In the genomic region with DNA sequence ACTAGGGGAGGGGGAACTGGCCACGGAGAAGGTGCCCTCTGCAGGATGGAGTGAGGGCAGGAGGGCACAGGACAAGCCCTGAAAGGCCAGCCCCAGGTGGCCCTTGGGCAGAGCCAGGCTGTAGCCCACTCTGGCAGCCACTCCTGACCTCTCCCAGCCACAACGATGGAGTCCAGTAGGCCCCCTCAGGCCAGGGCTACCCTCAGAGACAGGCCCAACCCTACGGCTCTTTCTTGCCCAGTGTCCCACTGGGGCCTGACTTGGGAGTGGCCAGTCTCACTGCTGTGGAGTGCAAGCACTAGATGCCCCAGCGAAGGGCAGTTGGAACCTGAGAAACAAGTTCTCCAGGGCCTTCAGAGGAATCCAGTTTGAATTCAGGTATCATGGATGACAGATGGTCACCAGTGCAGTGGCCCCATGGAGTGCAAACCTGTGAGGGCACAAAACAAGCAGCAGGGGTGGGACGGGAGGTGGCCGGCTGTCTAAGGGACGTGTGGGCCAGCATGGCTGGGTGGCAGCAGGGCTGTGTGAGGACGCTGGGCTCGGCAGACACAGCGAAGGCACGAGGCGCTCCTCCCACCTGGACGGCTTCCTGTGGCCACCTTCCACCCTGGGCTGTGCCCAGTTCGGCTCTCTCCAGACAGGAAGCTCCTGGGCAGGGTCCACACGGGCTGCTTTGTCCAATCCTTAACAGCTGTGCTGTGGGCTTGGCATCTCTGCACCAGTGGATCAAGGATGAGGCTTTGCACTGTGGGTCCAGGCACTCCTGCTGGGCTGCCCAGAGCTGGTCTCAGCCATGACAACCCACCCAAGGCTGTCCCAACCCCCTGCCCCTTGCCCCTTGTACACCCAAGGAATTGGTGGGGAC, we compare ENCODE assay signal across 23 cellular contexts.
DNase-seq lines count a peak whose midpoint lies in the region; ATAC-seq and TF ChIP-seq lines count a peak whose summit lies in the region.
"Had no signal": no experiment of that assay in that cellular context is flagged by ENCODE, and none has a peak within 500 bp of the region (broad histone marks: within the 10 kb centered on the region; RNA-seq: fewer than 3 reads in every experiment).

No MANE protein-coding gene starts in this region.

- H3K23me2 ChIP-seq in H9 (ENCODE audit: insufficient read length, low read depth, low read length, poor library complexity, severe bottlenecking) = no peaks in the 10 kb centered on the region

- no peak overlapping the region for H3K18ac ChIP-seq in H9 (ENCODE audit: insufficient read length, low read depth, low read length)

- H2AFZ ChIP-seq in H9 (ENCODE audit: low read length) = no peak overlapping the region
- H2AFZ ChIP-seq: hepatocyte, parathyroid adenoma had no signal

- H3K14ac ChIP-seq in H9 (ENCODE audit: insufficient read depth, low read length) = no peak overlapping the region

- no peak overlapping the region for H2BK15ac ChIP-seq in H9 (ENCODE audit: low read depth, low read length)

- H3K4me1 ChIP-seq in H9 (ENCODE audit: insufficient read depth, low read length) (no peaks in the 10 kb centered on the region; the same call in 1 of the 2 replicates), sigmoid colon (peaks cover 0 to 21% (median 15%) of the 10 kb centered on the region in 4 donors), A673 (ENCODE audit: insufficient read depth, low read length, poor library complexity, severe bottlenecking) (no peaks in the 10 kb centered on the region)

- no CpG with 5 or more reads among the region's 15 CpGs for WGBS in H9 (ENCODE audit: extremely low coverage, insufficient read length, low lambda C conversion rate)
- WGBS in sigmoid colon, 2 donors = 82 to 88% methylated on average over 15 of the region's 15 CpGs

- no peaks in the 10 kb centered on the region for H4K20me1 ChIP-seq in H9 (ENCODE audit: control insufficient read depth, insufficient read depth, insufficient read length)

- no peak overlapping the region for H4K5ac ChIP-seq in H9 (ENCODE audit: insufficient read length, low read depth, low read length)

- H3K27ac Mint-ChIP-seq in H9 = no peak overlapping the region; a peak in 1 of 7 replicates
- no peak overlapping the region for H3K27ac Mint-ChIP-seq in stimulated activated effector memory CD8-positive, alpha-beta T cell treated with anti-CD3 and anti-CD28 coated beads, Interleukin-12 subunit alpha, Interleukin-12 subunit beta, amount 100 ng/mL, for 72 hours
- H3K27ac Mint-ChIP-seq: activated naive CD8-positive, alpha-beta T cell treated with anti-CD3 and anti-CD28 coated beads, Interleukin-2, amount 50 U/mL, for 24 hours; T-helper 1 cell treated with Interleukin-12 subunit alpha and Interleukin-12 subunit beta and Interleukin-4 antibody, amounts not matched to agents 30 μg/mL and 1 μg/mL, for 36 hours had no signal

- no peak overlapping the region for H2BK5ac ChIP-seq in H9 (ENCODE audit: insufficient read length, low read length)

- H4K91ac ChIP-seq in H9 (ENCODE audit: insufficient read length, low read depth, low read length) = no peak overlapping the region

- H3K4me3 ChIP-seq in sigmoid colon (no peak overlapping the region), A673 (ENCODE audit: low read depth, low read length, poor library complexity, severe bottlenecking) (no peak overlapping the region)
- H3K4me3 ChIP-seq: A549, hepatocyte had no signal

- no peak for TF ChIP-seq POLR2A in sigmoid colon (IDR thresholded peaks at IDR 0.05)

- no peak overlapping the region for H3K23ac ChIP-seq in H9 (ENCODE audit: insufficient read length, low read depth, low read length)

- no peak overlapping the region for H3K56ac ChIP-seq in H9 (ENCODE audit: insufficient read length, low read depth, low read length)

- H3K79me2 ChIP-seq in H9 (ENCODE audit: insufficient read depth, low read length) = no peaks in the 10 kb centered on the region
- H3K79me2 ChIP-seq: hepatocyte, parathyroid adenoma had no signal

- H3K9me3 ChIP-seq in H9 (ENCODE audit: control insufficient read depth, low read depth, low read length) (no peaks in the 10 kb centered on the region), sigmoid colon (no peaks in the 10 kb centered on the region), A673 (ENCODE audit: low read depth, low read length, poor library complexity, severe bottlenecking) (no peaks in the 10 kb centered on the region)
- H3K9me3 ChIP-seq: A549 had no signal

- H3K36me3 Mint-ChIP-seq in H9 (ENCODE audit: insufficient read depth in 1 of 3, low read depth in 3 of 3) = no peaks in the 10 kb centered on the region
- peaks cover 10% of the 10 kb centered on the region for H3K36me3 Mint-ChIP-seq in stimulated activated effector memory CD8-positive, alpha-beta T cell treated with anti-CD3 and anti-CD28 coated beads, Interleukin-12 subunit alpha, Interleukin-12 subunit beta, amount 100 ng/mL, for 72 hours

- H3K27me3 ChIP-seq in H9 (ENCODE audit: insufficient read depth, low read length) (no peaks in the 10 kb centered on the region), sigmoid colon (no peaks in the 10 kb centered on the region), A673 (replicated peaks; ENCODE audit: insufficient read depth, low read depth, low read length, poor library complexity) (no peaks in the 10 kb centered on the region)
- H3K27me3 ChIP-seq: hepatocyte had no signal

- no TSS peak for BruUV-seq in A673 (replicated peaks; lab: Mats Ljungman, UMichigan)

- no peak for ATAC-seq in stimulated activated effector memory CD8-positive, alpha-beta T cell treated with anti-CD3 and anti-CD28 coated beads, Interleukin-12 subunit alpha, Interleukin-12 subunit beta, amount 100 ng/mL, for 72 hours
- ATAC-seq: A549; activated naive CD8-positive, alpha-beta T cell treated with anti-CD3 and anti-CD28 coated beads, Interleukin-2, amount 50 U/mL, for 24 hours had no signal

- no peaks in the 10 kb centered on the region for H3K79me1 ChIP-seq in H9 (ENCODE audit: insufficient read depth, low read depth, low read length, poor library complexity, severe bottlenecking)

- peaks cover 25 to 28% of the 10 kb centered on the region in 2 experiments for H3K4me1 Mint-ChIP-seq in H9
- H3K4me1 Mint-ChIP-seq in stimulated activated effector memory CD8-positive, alpha-beta T cell treated with anti-CD3 and anti-CD28 coated beads, Interleukin-12 subunit alpha, Interleukin-12 subunit beta, amount 100 ng/mL, for 72 hours = peaks cover 25% of the 10 kb centered on the region

- TF ChIP-seq CTCF in H9 (conservative IDR thresholded peaks at IDR 0.05) (no peak), sigmoid colon (IDR thresholded peaks at IDR 0.05) (no peak), A673 (conservative IDR thresholded peaks at IDR 0.05; ENCODE audit: low read depth, low read length) (no peak)

- peaks cover 0 to 24% (median 0%) of the 10 kb centered on the region in 4 donors for H3K36me3 ChIP-seq in sigmoid colon
- no peaks in the 10 kb centered on the region for H3K36me3 ChIP-seq in A673 (ENCODE audit: insufficient read depth, low read length, poor library complexity, severe bottlenecking)

- H3K4me2 ChIP-seq in H9 (ENCODE audit: insufficient read depth, insufficient read length, low read length) = no peak overlapping the region
- H3K4me2 ChIP-seq: A549, hepatocyte had no signal

- no peak overlapping the region for H3K9ac ChIP-seq in H9 (ENCODE audit: extremely low read depth, insufficient read length, low read length)
- H3K9ac ChIP-seq: parathyroid adenoma had no signal

- no peaks in the 10 kb centered on the region; the same call in none of the 2 replicates for H3K27me3 Mint-ChIP-seq in H9 (ENCODE audit: low read depth)

- TF ChIP-seq EP300 in sigmoid colon (IDR thresholded peaks at IDR 0.05) = no peak

- no peak overlapping the region for H2BK12ac ChIP-seq in H9 (ENCODE audit: insufficient read length, low read depth, low read length)

- peak; percentile 45 for DNase-seq in activated CD8-positive, alpha-beta memory T cell treated with anti-CD3 and anti-CD28 coated beads, Interleukin-2, amount 50 U/mL, for 48 hours
- no peak for DNase-seq in activated CD8-positive, alpha-beta memory T cell treated with anti-CD3 and anti-CD28 coated beads for 24 hours
- DNase-seq in H9 = peak; percentile 19
- DNase-seq in islet precursor cell = peak; percentile 50
- DNase-seq in sigmoid colon = peak; percentile 55
- no peak for DNase-seq in stimulated activated effector memory CD8-positive, alpha-beta T cell treated with anti-CD3 and anti-CD28 coated beads, Interleukin-12 subunit alpha, Interleukin-12 subunit beta, amount 100 ng/mL, for 72 hours (ENCODE audit: low spot score in 2 of 2)
- no peak for DNase-seq in A673 (ENCODE audit: low spot score)
- no peak for DNase-seq in nucleus accumbens (lab: John Stamatoyannopoulos, UW)
- DNase-seq: activated CD4-positive, CD25-positive, alpha-beta regulatory T cell; activated naive CD8-positive, alpha-beta T cell treated with anti-CD3 and anti-CD28 coated beads, Interleukin-2, amount 50 U/mL, for 24 hours; effector CD8-positive, alpha-beta T cell; KBM-7; kidney glomerular epithelial cell; NCI-H2081; NCI-H524; SHP77 treated with DMSO at 0.1 percent for 48 hours; stimulated activated naive CD4-positive, alpha-beta T cell had no signal

- H2AK5ac ChIP-seq in H9 (ENCODE audit: insufficient read length, low read length) = no peak overlapping the region

- H4K8ac ChIP-seq in H9 (replicated peaks; ENCODE audit: insufficient read length, low read depth, low read length) = no peak overlapping the region

- CTCF ChIA-PET in A673 (lab: Charles Lee) = interaction anchor here (0.6 kb wide), 1 partner anchor 304 kb away, joined by 4 read pairs; no protein-coding TSS in a partner anchor

- H3K4ac ChIP-seq in H9 (ENCODE audit: low read depth, low read length) = no peak overlapping the region

- no peaks in the 10 kb centered on the region for H3K9me3 Mint-ChIP-seq in H9
- no peaks in the 10 kb centered on the region for H3K9me3 Mint-ChIP-seq in stimulated activated effector memory CD8-positive, alpha-beta T cell treated with anti-CD3 and anti-CD28 coated beads, Interleukin-12 subunit alpha, Interleukin-12 subunit beta, amount 100 ng/mL, for 72 hours
- H3K9me3 Mint-ChIP-seq: activated naive CD8-positive, alpha-beta T cell treated with anti-CD3 and anti-CD28 coated beads, Interleukin-2, amount 50 U/mL, for 24 hours; T-helper 1 cell treated with Interleukin-12 subunit alpha and Interleukin-12 subunit beta and Interleukin-4 antibody, amounts not matched to agents 30 μg/mL and 1 μg/mL, for 36 hours had no signal

- H2BK120ac ChIP-seq in H9 (ENCODE audit: low read depth, low read length, poor library complexity, severe bottlenecking) = no peak overlapping the region

- no peak overlapping the region for H3T11ph ChIP-seq in H9 (ENCODE audit: low read length)

- H3K27ac ChIP-seq in H9 (ENCODE audit: insufficient read length, low read depth, low read length) = no peak overlapping the region
- H3K27ac ChIP-seq in sigmoid colon = no peak overlapping the region
- no peak overlapping the region for H3K27ac ChIP-seq in A673 (ENCODE audit: low read depth, low read length, poor library complexity, severe bottlenecking)
- H3K27ac ChIP-seq: A549, C4-2B, hepatocyte, HL-60, parathyroid adenoma had no signal

- H3K4me3 Mint-ChIP-seq in H9 = no peak overlapping the region
- H3K4me3 Mint-ChIP-seq in stimulated activated effector memory CD8-positive, alpha-beta T cell treated with anti-CD3 and anti-CD28 coated beads, Interleukin-12 subunit alpha, Interleukin-12 subunit beta, amount 100 ng/mL, for 72 hours = no peak overlapping the region
- H3K4me3 Mint-ChIP-seq: activated naive CD8-positive, alpha-beta T cell treated with anti-CD3 and anti-CD28 coated beads, Interleukin-2, amount 50 U/mL, for 24 hours; T-helper 1 cell treated with Interleukin-12 subunit alpha and Interleukin-12 subunit beta and Interleukin-4 antibody, amounts not matched to agents 30 μg/mL and 1 μg/mL, for 36 hours had no signal

- intact Hi-C loops in sigmoid colon (cut with DNase I) (no loop called here), A673 (cut with micrococcal nuclease; ENCODE audit: unreplicated experiment) (no loop called here)

- POLR2A ChIA-PET in A673 (lab: Charles Lee; ENCODE audit: low non-redundant PET) = no interaction called here

- H2BK20ac ChIP-seq in H9 (ENCODE audit: low read depth, low read length, poor library complexity, severe bottlenecking) = no peak overlapping the region

Comparison
In these comparisons a context has a peak if more than half of its experiments do, and no peak if none do; other contexts are left out.
1. DNase-seq: peak in activated CD8-positive, alpha-beta memory T cell treated with anti-CD3 and anti-CD28 coated beads, Interleukin-2, amount 50 U/mL, for 48 hours (single experiment), H9 (single experiment), islet precursor cell (single experiment) and sigmoid colon (single experiment); none in activated CD8-positive, alpha-beta memory T cell treated with anti-CD3 and anti-CD28 coated beads for 24 hours (single experiment), stimulated activated effector memory CD8-positive, alpha-beta T cell treated with anti-CD3 and anti-CD28 coated beads, Interleukin-12 subunit alpha, Interleukin-12 subunit beta, amount 100 ng/mL, for 72 hours (0 of 2), A673 (single experiment) and nucleus accumbens (0 of 56).